ENCODE assay signal across 8 cellular contexts in genomic region chr1:32754282-32755097, GRCh38. TPM values are rescaled to one million over a fixed set of nuclear protein-coding genes. Genes with fewer than 3 reads are reported as not detected.
DNase-seq lines count a peak whose midpoint lies in the region; ATAC-seq and TF ChIP-seq lines count a peak whose summit lies in the region.

No MANE protein-coding gene starts in this region.

- no peak for ATAC-seq in GM21619 (IDR thresholded peaks at IDR 0.05; ENCODE audit: unreplicated experiment)

- no peak for TF ChIP-seq CTCF in cardiac fibroblast (IDR thresholded peaks at IDR 0.05; ENCODE audit: low read depth, low read length)

- H3K4me3 ChIP-seq in cardiac fibroblast (replicated peaks in 1 of 2; ENCODE audit: low read depth in 2 of 2, low read length in 2 of 2) = peak overlapping the region; percentile 54 to 56

- DNase-seq in NCI-H345 (lab: John Stamatoyannopoulos, UW) = peak; percentile 33
- no peak for DNase-seq in NCI-H345 treated with DMSO at 0.1 percent for 48 hours (lab: John Stamatoyannopoulos, UW; ENCODE audit: unreplicated experiment)
- peak; percentile 29 for DNase-seq in T follicular helper cell (ENCODE audit: low read depth)
- DNase-seq in cardiac fibroblast (ENCODE audit: low read depth in 2 of 2) = peak in 1 of 2 donors; percentile 23
- peak; percentile 42 for DNase-seq in kidney glomerular epithelial cell (lab: John Stamatoyannopoulos, UW)
- DNase-seq in stimulated activated CD4-positive, alpha-beta T cell treated with anti-CD3 and anti-CD28 coated beads, TNF-alpha, amount 100 ng/mL, for 4 hours (ENCODE audit: low read depth in 3 of 3) = peak in 2 of 3 experiments; percentile 26 to 47
- DNase-seq in SK-N-DZ (ENCODE audit: low spot score) = no peak

RNA-seq across cellular contexts. Expression of gene SYNC, which starts 51.9 kb away (rescaled TPM):
- 0.02 and 0.22 TPM in 2 replicates for polyA plus RNA-seq in SK-N-DZ (2014; cell fraction: cytosol; rRNA removed)
- polyA plus RNA-seq in SK-N-DZ (2014; cell fraction: nucleus; rRNA removed) = 0.05 TPM in 1 of 2 replicates, not detected in the other

Comparison
In these comparisons a context has a peak if more than half of its experiments do, and no peak if none do; other contexts are left out.
1. DNase-seq: peak in NCI-H345 (single experiment), T follicular helper cell (single experiment), kidney glomerular epithelial cell (single experiment) and stimulated activated CD4-positive, alpha-beta T cell treated with anti-CD3 and anti-CD28 coated beads, TNF-alpha, amount 100 ng/mL, for 4 hours (2 of 3); none in NCI-H345 treated with DMSO at 0.1 percent for 48 hours (single experiment) and SK-N-DZ (single experiment).